29 cellular contexts compared by ENCODE assay signal in genomic region chr1:218414060-218414728, GRCh38.
"Had no signal": no experiment of that assay in that cellular context is flagged by ENCODE, and none has a peak within 500 bp of the region (broad histone marks: within the 10 kb centered on the region; RNA-seq: fewer than 3 reads in every experiment).

No MANE protein-coding gene starts in this region.

- H3K4me3 Mint-ChIP-seq: dendritic cell treated with granulocyte-macrophage colony-stimulating factor and Interleukin-4, amounts not matched to agents 40 ng/mL and 50 ng/mL, for 4 days; endodermal cell; memory B cell; natural killer cell; stimulated activated naive CD8-positive, alpha-beta T cell treated with anti-CD3 and anti-CD28 coated beads, Interleukin-15, amount 100 ng/mL, for 72 hours had no signal

- H3K4me3 ChIP-seq: colonic mucosa, lung, ovary, right lobe of liver, smooth muscle cell, suprapubic skin, transverse colon, upper lobe of right lung, uterus had no signal

- H3K27me3 ChIP-seq: colonic mucosa, ovary, right lobe of liver, suprapubic skin, transverse colon, upper lobe of right lung, uterus had no signal

- ATAC-seq: esophagus mucosa; left lobe of liver; natural killer cell; stimulated activated naive CD8-positive, alpha-beta T cell treated with anti-CD3 and anti-CD28 coated beads, Interleukin-15, amount 100 ng/mL, for 72 hours; upper lobe of right lung had no signal

- H3K27me3 Mint-ChIP-seq: memory B cell had no signal

- H3K9me3 Mint-ChIP-seq: dendritic cell treated with granulocyte-macrophage colony-stimulating factor and Interleukin-4, amounts not matched to agents 40 ng/mL and 50 ng/mL, for 4 days had no signal

- H3K36me3 Mint-ChIP-seq: natural killer cell had no signal

- H3K9me3 ChIP-seq: colonic mucosa, ovary, right lobe of liver, suprapubic skin, transverse colon, upper lobe of right lung, uterus had no signal

- H3K4me1 Mint-ChIP-seq: memory B cell; natural killer cell; stimulated activated naive CD8-positive, alpha-beta T cell treated with anti-CD3 and anti-CD28 coated beads, Interleukin-15, amount 100 ng/mL, for 72 hours had no signal

- H3K27ac ChIP-seq: colonic mucosa, epithelial cell of prostate, ovary, right lobe of liver, suprapubic skin, transverse colon, upper lobe of right lung, uterus had no signal

- H3K27ac Mint-ChIP-seq: dendritic cell treated with granulocyte-macrophage colony-stimulating factor and Interleukin-4, amounts not matched to agents 40 ng/mL and 50 ng/mL, for 4 days; endodermal cell; memory B cell; natural killer cell; stimulated activated naive CD8-positive, alpha-beta T cell treated with anti-CD3 and anti-CD28 coated beads, Interleukin-15, amount 100 ng/mL, for 72 hours had no signal

- H3K4me1 ChIP-seq: colonic mucosa, right lobe of liver, suprapubic skin, transverse colon, upper lobe of right lung, uterus had no signal

- DNase-seq: colonic mucosa; effector CD8-positive, alpha-beta T cell; endodermal cell; foreskin melanocyte; head of caudate nucleus; kidney; natural killer cell; occipital lobe; ovary; posterior cingulate gyrus; retina; right lobe of liver; stimulated activated CD4-positive, alpha-beta T cell treated with anti-CD3 and anti-CD28 coated beads, Interleukin-12 subunit alpha, Interleukin-12 subunit beta, amount 100 ng/mL, for 4 hours; stimulated activated CD4-positive, alpha-beta T cell treated with anti-CD3 and anti-CD28 coated beads, Interleukin-1b, Interleukin-23, amount 100 ng/mL, for 48 hours; stimulated activated CD4-positive, alpha-beta T cell treated with anti-CD3 and anti-CD28 coated beads, Interleukin-4, amount 100 ng/mL, for 1 hour; stimulated activated CD8-positive, alpha-beta memory T cell treated with anti-CD3 and anti-CD28 coated beads, Interleukin-4, amount 100 ng/mL, for 48 hours; stimulated activated naive CD4-positive, alpha-beta T cell; stimulated activated naive CD8-positive, alpha-beta T cell treated with anti-CD3 and anti-CD28 coated beads, Interleukin-15, amount 100 ng/mL, for 72 hours; transverse colon; upper lobe of right lung; uterus had no signal

- H3K36me3 ChIP-seq: colonic mucosa, ovary, right lobe of liver, suprapubic skin, transverse colon, upper lobe of right lung, uterus had no signal
